In genomic region chr10:101974091-101974799, GRCh38 we compare ENCODE assay signal across 10 cellular contexts.
DNase-seq lines count a peak whose midpoint lies in the region; ATAC-seq, FAIRE-seq and TF ChIP-seq lines count a peak whose summit lies in the region.
"Had no signal": no experiment of that assay in that cellular context is flagged by ENCODE, and none has a peak within 500 bp of the region (broad histone marks: within the 10 kb centered on the region; RNA-seq: fewer than 3 reads in every experiment).

No MANE protein-coding gene starts in this region.

- H3K27me3 Mint-ChIP-seq in naive thymus-derived CD4-positive, alpha-beta T cell: no peaks in the 10 kb centered on the region

- POLR2A ChIA-PET in naive thymus-derived CD4-positive, alpha-beta T cell (lab: Charles Lee): no interaction called here

- CTCF ChIA-PET in naive thymus-derived CD4-positive, alpha-beta T cell (lab: Charles Lee): no interaction called here

- intact Hi-C loops in ascending aorta (cut with DNase I): no loop called here
- intact Hi-C loops in naive thymus-derived CD4-positive, alpha-beta T cell (cut with micrococcal nuclease): no loop called here

- no peaks in the 10 kb centered on the region for H3K4me1 ChIP-seq in ascending aorta
- peaks cover 9 to 16% of the 10 kb centered on the region in 2 donors for H3K4me1 ChIP-seq in naive thymus-derived CD4-positive, alpha-beta T cell (ENCODE audit: control insufficient read depth in 2 of 2, insufficient read depth in 2 of 2, low read length in 2 of 2)

- ATAC-seq in naive thymus-derived CD4-positive, alpha-beta T cell: no peak
- ATAC-seq in GM18907 (IDR thresholded peaks at IDR 0.05; ENCODE audit: unreplicated experiment) (no peak), HG02852 (IDR thresholded peaks at IDR 0.05; ENCODE audit: unreplicated experiment) (no peak), HG02981 (IDR thresholded peaks at IDR 0.05; ENCODE audit: unreplicated experiment) (no peak)

- H3K4me1 Mint-ChIP-seq in naive thymus-derived CD4-positive, alpha-beta T cell: peaks cover 20 to 37% (median 29%) of the 10 kb centered on the region in 7 donors

- H3K27ac Mint-ChIP-seq in naive thymus-derived CD4-positive, alpha-beta T cell: peak overlapping the region; percentile 31 to 94 (median 73)

- H3K27ac ChIP-seq in ascending aorta: peak overlapping the region; percentile 18 to 22
- H3K27ac ChIP-seq in naive thymus-derived CD4-positive, alpha-beta T cell (ENCODE audit: low read depth, low read length): peak overlapping the region; percentile 11
- H3K27ac ChIP-seq: SK-N-MC had no signal

- H3K4me3 ChIP-seq in ascending aorta: no peak overlapping the region
- H3K4me3 ChIP-seq in naive thymus-derived CD4-positive, alpha-beta T cell (ENCODE audit: low read length): no peak overlapping the region
- H3K4me3 ChIP-seq: SK-N-MC had no signal

- peak overlapping the region in 9 of 10 donors; percentile 43 to 88 (median 68) for H3K4me3 Mint-ChIP-seq in naive thymus-derived CD4-positive, alpha-beta T cell

- peak; percentile 56 for FAIRE-seq in GM12892 (lab: Jason Lieb, UNC)
- FAIRE-seq: colon had no signal

- H3K9me3 Mint-ChIP-seq in naive thymus-derived CD4-positive, alpha-beta T cell: no peaks in the 10 kb centered on the region

- no peaks in the 10 kb centered on the region for H3K27me3 ChIP-seq in ascending aorta
- no peaks in the 10 kb centered on the region for H3K27me3 ChIP-seq in naive thymus-derived CD4-positive, alpha-beta T cell (ENCODE audit: control insufficient read depth in 2 of 2, insufficient read depth in 2 of 2, low read length in 2 of 2)

- H3K36me3 Mint-ChIP-seq in naive thymus-derived CD4-positive, alpha-beta T cell: peaks cover 20 to 63% (median 31%) of the 10 kb centered on the region in 5 donors

- DNase-seq in GM12892 (ENCODE audit: insufficient read length): no peak
- peak; percentile 59 for DNase-seq in NCI-H2081 treated with DMSO at 0.1 percent for 48 hours (lab: John Stamatoyannopoulos, UW)
- no peak for DNase-seq in ascending aorta (ENCODE audit: low spot score in 2 of 2)
- DNase-seq in naive thymus-derived CD4-positive, alpha-beta T cell: no peak
- DNase-seq in T1000 (lab: John Stamatoyannopoulos, UW): no peak

- no peak for TF ChIP-seq CTCF in ascending aorta (IDR thresholded peaks at IDR 0.05)

- H3K36me3 ChIP-seq in ascending aorta: peaks cover 33 to 34% of the 10 kb centered on the region in 2 donors
- peaks cover 4 to 28% (median 5%) of the 10 kb centered on the region in 3 experiments for H3K36me3 ChIP-seq in naive thymus-derived CD4-positive, alpha-beta T cell (ENCODE audit: control insufficient read depth in 2 of 3, insufficient read depth in 3 of 3, low read length in 3 of 3)

- TF ChIP-seq POLR2A in GM12892 (IDR thresholded peaks at IDR 0.05; ENCODE audit: low read depth, low read length): no peak

- H3K9me3 ChIP-seq in ascending aorta: no peaks in the 10 kb centered on the region
- no peaks in the 10 kb centered on the region for H3K9me3 ChIP-seq in naive thymus-derived CD4-positive, alpha-beta T cell (ENCODE audit: control insufficient read depth in 2 of 3, low read length in 3 of 3)
